In genomic region chr7:37916017-37916672, GRCh38 we compare ENCODE assay signal across 8 cellular contexts. TPM values are rescaled to one million over a fixed set of nuclear protein-coding genes. Genes with fewer than 3 reads are reported as not detected.
DNase-seq lines count a peak whose midpoint lies in the region; ATAC-seq and TF ChIP-seq lines count a peak whose summit lies in the region.

No MANE protein-coding gene starts in this region.

- no peaks in the 10 kb centered on the region for H3K36me3 ChIP-seq in parathyroid adenoma (ENCODE audit: control insufficient read depth, insufficient read depth, low read length)

- H3K27ac ChIP-seq in parathyroid adenoma = no peak overlapping the region

- peak overlapping the region; percentile 78 for H2AFZ ChIP-seq in parathyroid adenoma

- DNase-seq in RPMI7951 (ENCODE audit: low read depth) (peak; percentile 10), fibroblast of the aortic adventitia (ENCODE audit: low read depth) (peak; percentile 40), epidermal melanocyte (ENCODE audit: insufficient read length, low spot score) (no peak)

- ATAC-seq in GM21526 (IDR thresholded peaks at IDR 0.05; ENCODE audit: low FRiP score, unreplicated experiment) (no peak), GM18909 (IDR thresholded peaks at IDR 0.05; ENCODE audit: poor library complexity, unreplicated experiment) (no peak)
- no peak for ATAC-seq in activated CD4-positive, CD25-positive, alpha-beta regulatory T cell treated with anti-CD3 and anti-CD28 coated beads, Interleukin-2, amount 50 U/mL, for 24 hours

- H3K4me2 ChIP-seq in parathyroid adenoma (ENCODE audit: low read length) = peak overlapping the region; percentile 52

- H3K9ac ChIP-seq in parathyroid adenoma = no peak overlapping the region

- peak; percentile 27; the same call in 1 of the 3 replicates for TF ChIP-seq CTCF in GM12872 (IDR thresholded peaks at IDR 0.05; ENCODE audit: insufficient read depth, low read depth, low read length)
- TF ChIP-seq CTCF in fibroblast of the aortic adventitia (IDR thresholded peaks at IDR 0.05; ENCODE audit: insufficient read depth, low read length) = no peak
- TF ChIP-seq CTCF in parathyroid adenoma (IDR thresholded peaks at IDR 0.05) = no peak

- no peaks in the 10 kb centered on the region for H3K27me3 ChIP-seq in parathyroid adenoma (ENCODE audit: control insufficient read depth, insufficient read depth, low read length)

- no peaks in the 10 kb centered on the region for H3K9me3 ChIP-seq in parathyroid adenoma (ENCODE audit: control insufficient read depth, low read length)

- H3K79me2 ChIP-seq in parathyroid adenoma = no peaks in the 10 kb centered on the region

- H3K4me1 ChIP-seq in parathyroid adenoma = no peaks in the 10 kb centered on the region

- H3K4me3 ChIP-seq in fibroblast of the aortic adventitia (ENCODE audit: low read depth, low read length) = peak overlapping the region; percentile 90
- peak overlapping the region; percentile 38 for H3K4me3 ChIP-seq in parathyroid adenoma (ENCODE audit: low read depth, low read length)

RNA-seq across cellular contexts. Expression of gene SFRP4, which starts 0.5 kb away (rescaled TPM):
- 0.10 and 0.12 TPM in 2 replicates for total RNA-seq in RPMI7951 (2014; rRNA removed; shearing (Covaris generic))
- total RNA-seq in fibroblast of the aortic adventitia (ENCODE audit: low replicate concordance) = 40.9 and 171 TPM in 2 replicates

RNA-seq across cellular contexts. Expression of gene EPDR1, which starts 4.3 kb away (rescaled TPM):
- total RNA-seq in RPMI7951 (2014; rRNA removed; shearing (Covaris generic)) = 31.6 and 35.1 TPM in 2 replicates
- 27.8 and 47.9 TPM in 2 replicates for total RNA-seq in fibroblast of the aortic adventitia (ENCODE audit: low replicate concordance)

Comparison
In these comparisons a context has a peak if more than half of its experiments do, and no peak if none do; other contexts are left out.
1. RNA of gene SFRP4, which starts 0.5 kb away (total RNA-seq): 40.9 to 171 TPM in fibroblast of the aortic adventitia; 0.10 to 0.12 TPM in RPMI7951; every median in the first group is over 10 times any median in the second.